In genomic region chr1:168246506-168246905, GRCh38 we compare ENCODE assay signal across 21 cellular contexts.
"Had no signal": no experiment of that assay in that cellular context is flagged by ENCODE, and none has a peak within 500 bp of the region (broad histone marks: within the 10 kb centered on the region; RNA-seq: fewer than 3 reads in every experiment).

No MANE protein-coding gene starts in this region.

- DNase-seq: activated CD4-positive, alpha-beta T cell treated with anti-CD3 and anti-CD28 coated beads, Interleukin-2, amount 10 ng/mL, durations not matched to agents 7 days and 5 days; activated CD4-positive, CD25-positive, alpha-beta regulatory T cell treated with anti-CD3 and anti-CD28 coated beads, Interleukin-2, amount 50 U/mL, for 72 hours; activated CD8-positive, alpha-beta T cell treated with anti-CD3 and anti-CD28 coated beads, Interleukin-2, amount 10 ng/mL, durations not matched to agents 7 days and 5 days; activated naive CD4-positive, alpha-beta T cell treated with anti-CD3 and anti-CD28 coated beads for 36 hours; activated naive CD8-positive, alpha-beta T cell treated with anti-CD3 and anti-CD28 coated beads, Interleukin-2, amount 10 ng/mL, durations not matched to agents 7 days and 5 days; activated T-cell treated with anti-CD3 and anti-CD28 coated beads, Interleukin-2, amount 50 U/mL, for 1 hour; amniotic stem cell; effector CD8-positive, alpha-beta T cell; foreskin melanocyte; left ventricle myocardium superior; mammary epithelial cell; small intestine; stimulated activated CD4-positive, alpha-beta T cell treated with anti-CD3 and anti-CD28 coated beads, Interleukin-2, amount 100 ng/mL, for 24 hours; stomach; upper lobe of left lung; WERI-Rb-1 had no signal

- H3K4me3 ChIP-seq: stomach, upper lobe of left lung had no signal

- H3K27me3 Mint-ChIP-seq: activated CD4-positive, alpha-beta T cell treated with anti-CD3 and anti-CD28 coated beads, Interleukin-2, amount 10 ng/mL, durations not matched to agents 7 days and 5 days; activated naive CD8-positive, alpha-beta T cell treated with anti-CD3 and anti-CD28 coated beads, Interleukin-2, amount 10 ng/mL, durations not matched to agents 7 days and 5 days; activated T-helper 17 cell treated with anti-CD3 and anti-CD28 coated beads, Interleukin-2, amount 50 U/mL, for 72 hours; dendritic cell treated with granulocyte-macrophage colony-stimulating factor and Interleukin-4, amounts not matched to agents 40 ng/mL and 50 ng/mL, for 4 days had no signal

- H3K9me3 ChIP-seq: stomach, upper lobe of left lung had no signal

- H3K9me3 Mint-ChIP-seq: activated CD4-positive, alpha-beta T cell treated with anti-CD3 and anti-CD28 coated beads, Interleukin-2, amount 10 ng/mL, durations not matched to agents 7 days and 5 days; activated naive CD4-positive, alpha-beta T cell treated with anti-CD3 and anti-CD28 coated beads for 36 hours; activated T-helper 17 cell treated with anti-CD3 and anti-CD28 coated beads, Interleukin-2, amount 50 U/mL, for 72 hours; dendritic cell treated with granulocyte-macrophage colony-stimulating factor and Interleukin-4, amounts not matched to agents 40 ng/mL and 50 ng/mL, for 4 days; stimulated activated effector memory CD8-positive, alpha-beta T cell treated with anti-CD3 and anti-CD28 coated beads, Interleukin-12 subunit alpha, Interleukin-12 subunit beta, amount 100 ng/mL, for 72 hours had no signal

- ATAC-seq: activated CD8-positive, alpha-beta T cell treated with anti-CD3 and anti-CD28 coated beads, Interleukin-2, amount 10 ng/mL, durations not matched to agents 7 days and 5 days; activated T-helper 17 cell treated with anti-CD3 and anti-CD28 coated beads, Interleukin-2, amount 50 U/mL, for 72 hours; left ventricle myocardium superior; sciatic nerve; SK-N-SH treated with all-trans-retinoic acid at 6 μM for 48 hours; stimulated activated effector memory CD8-positive, alpha-beta T cell treated with anti-CD3 and anti-CD28 coated beads, Interleukin-12 subunit alpha, Interleukin-12 subunit beta, amount 100 ng/mL, for 72 hours had no signal

- H3K4me3 Mint-ChIP-seq: activated CD4-positive, alpha-beta T cell treated with anti-CD3 and anti-CD28 coated beads, Interleukin-2, amount 10 ng/mL, durations not matched to agents 7 days and 5 days; activated CD8-positive, alpha-beta T cell treated with anti-CD3 and anti-CD28 coated beads, Interleukin-2, amount 10 ng/mL, durations not matched to agents 7 days and 5 days; activated naive CD4-positive, alpha-beta T cell treated with anti-CD3 and anti-CD28 coated beads for 36 hours; activated naive CD8-positive, alpha-beta T cell treated with anti-CD3 and anti-CD28 coated beads, Interleukin-2, amount 10 ng/mL, durations not matched to agents 7 days and 5 days; activated T-helper 17 cell treated with anti-CD3 and anti-CD28 coated beads, Interleukin-2, amount 50 U/mL, for 72 hours; dendritic cell treated with granulocyte-macrophage colony-stimulating factor and Interleukin-4, amounts not matched to agents 40 ng/mL and 50 ng/mL, for 4 days; stimulated activated effector memory CD8-positive, alpha-beta T cell treated with anti-CD3 and anti-CD28 coated beads, Interleukin-12 subunit alpha, Interleukin-12 subunit beta, amount 100 ng/mL, for 72 hours had no signal

- H3K27ac Mint-ChIP-seq: activated CD4-positive, alpha-beta T cell treated with anti-CD3 and anti-CD28 coated beads, Interleukin-2, amount 10 ng/mL, durations not matched to agents 7 days and 5 days; activated CD8-positive, alpha-beta T cell treated with anti-CD3 and anti-CD28 coated beads, Interleukin-2, amount 10 ng/mL, durations not matched to agents 7 days and 5 days; activated naive CD4-positive, alpha-beta T cell treated with anti-CD3 and anti-CD28 coated beads for 36 hours; activated naive CD8-positive, alpha-beta T cell treated with anti-CD3 and anti-CD28 coated beads, Interleukin-2, amount 10 ng/mL, durations not matched to agents 7 days and 5 days; dendritic cell treated with granulocyte-macrophage colony-stimulating factor and Interleukin-4, amounts not matched to agents 40 ng/mL and 50 ng/mL, for 4 days; stimulated activated effector memory CD8-positive, alpha-beta T cell treated with anti-CD3 and anti-CD28 coated beads, Interleukin-12 subunit alpha, Interleukin-12 subunit beta, amount 100 ng/mL, for 72 hours had no signal

- H3K27ac ChIP-seq: stomach, WERI-Rb-1 had no signal

- H3K27me3 ChIP-seq: stomach, upper lobe of left lung had no signal
